Comparison of ENCODE assay signal across 8 cellular contexts in genomic region chr4:3387154-3387942, GRCh38. TPM values are rescaled to one million over a fixed set of nuclear protein-coding genes. Genes with fewer than 3 reads are reported as not detected.
DNase-seq lines count a peak whose midpoint lies in the region; ATAC-seq, FAIRE-seq and TF ChIP-seq lines count a peak whose summit lies in the region.

No MANE protein-coding gene starts in this region.

- peak overlapping the region; percentile 32; the same call in 1 of the 2 replicates for H3K4me3 ChIP-seq in SJCRH30
- no peak overlapping the region for H3K4me3 ChIP-seq in mesodermal cell (ENCODE audit: extremely low read depth, insufficient read depth, low read length, poor library complexity, severe bottlenecking)

- peaks cover 11% of the 10 kb centered on the region for H3K27me3 Mint-ChIP-seq in activated T-helper 17 cell treated with anti-CD3 and anti-CD28 coated beads, Interleukin-2, amount 50 U/mL, for 72 hours

- no peak overlapping the region for H3K27ac Mint-ChIP-seq in activated T-helper 17 cell treated with anti-CD3 and anti-CD28 coated beads, Interleukin-2, amount 50 U/mL, for 72 hours

- H3K4me1 ChIP-seq in SJCRH30 (peaks cover 11% of the 10 kb centered on the region; the same call in 1 of the 2 replicates), mesodermal cell (ENCODE audit: control insufficient read depth, insufficient read depth, low read length, poor library complexity, severe bottlenecking) (peaks cover 58% of the 10 kb centered on the region)

- no peak overlapping the region for H3K4me3 Mint-ChIP-seq in activated T-helper 17 cell treated with anti-CD3 and anti-CD28 coated beads, Interleukin-2, amount 50 U/mL, for 72 hours

- H3K27ac ChIP-seq in SJCRH30 = no peak overlapping the region
- peak overlapping the region; percentile 10 for H3K27ac ChIP-seq in mesodermal cell (ENCODE audit: low read depth, low read length, severe bottlenecking)

- H3K27me3 ChIP-seq in SJCRH30 = no peaks in the 10 kb centered on the region

- ATAC-seq in HG02763 (IDR thresholded peaks at IDR 0.05; ENCODE audit: unreplicated experiment) (peak; percentile 41), sciatic nerve (no peak)
- no peak for ATAC-seq in activated T-helper 17 cell treated with anti-CD3 and anti-CD28 coated beads, Interleukin-2, amount 50 U/mL, for 72 hours (replicated peaks)

- H3K36me3 Mint-ChIP-seq in activated T-helper 17 cell treated with anti-CD3 and anti-CD28 coated beads, Interleukin-2, amount 50 U/mL, for 72 hours (ENCODE audit: low read depth) = no peaks in the 10 kb centered on the region

- intact Hi-C loops in sciatic nerve (cut with DNase I) = no loop called here

- 71 to 76% methylated on average over 9 to 12 of the region's 15 CpGs for WGBS in mesodermal cell (ENCODE audit: insufficient coverage in 2 of 2), 2 experiments

- no peaks in the 10 kb centered on the region for H3K4me1 Mint-ChIP-seq in activated T-helper 17 cell treated with anti-CD3 and anti-CD28 coated beads, Interleukin-2, amount 50 U/mL, for 72 hours

- H3K9me3 ChIP-seq in SJCRH30 (replicated peaks) (no peaks in the 10 kb centered on the region), mesodermal cell (ENCODE audit: control insufficient read depth, low read length) (no peaks in the 10 kb centered on the region)

- H3K36me3 ChIP-seq in SJCRH30 (no peaks in the 10 kb centered on the region), mesodermal cell (ENCODE audit: control insufficient read depth, insufficient read depth, low read length) (no peaks in the 10 kb centered on the region)

- no peaks in the 10 kb centered on the region for H3K9me3 Mint-ChIP-seq in activated T-helper 17 cell treated with anti-CD3 and anti-CD28 coated beads, Interleukin-2, amount 50 U/mL, for 72 hours

- DNase-seq in GM12892 (ENCODE audit: insufficient read length) (no peak), SJCRH30 (no peak), cerebellum (ENCODE audit: low spot score) (no peak), sciatic nerve (ENCODE audit: low spot score) (no peak), activated gamma-delta T cell (lab: John Stamatoyannopoulos, UW) (no peak)

- TF ChIP-seq POLR2A in GM12892 (IDR thresholded peaks at IDR 0.05; ENCODE audit: low read depth, low read length) = no peak

- FAIRE-seq in GM12892 (lab: Jason Lieb, UNC) = peak; percentile 80

RNA-seq across cellular contexts. Expression of gene HGFAC, which starts 54.4 kb away (rescaled TPM):
- not detected for polyA plus RNA-seq in GM12892 (2012; ENCODE audit: missing spikeins)
- 0.12 and 0.63 TPM in 2 replicates for total RNA-seq in SJCRH30 (2014; rRNA removed; shearing (Covaris generic))
- polyA plus RNA-seq in mesodermal cell (2013, experiment 1 of 2) = 0.33 TPM
- polyA plus RNA-seq in mesodermal cell (2013, experiment 2 of 2) = 0.81 TPM
- total RNA-seq in cerebellum (4.2 TPM), sciatic nerve (not detected)
- not detected for total RNA-seq in activated T-helper 17 cell treated with anti-CD3 and anti-CD28 coated beads, Interleukin-2, amount 50 U/mL, for 72 hours
